8 cellular contexts compared by ENCODE assay signal in genomic region chr12:101280006-101280505, GRCh38. TPM values are rescaled to one million over a fixed set of nuclear protein-coding genes. Genes with fewer than 3 reads are reported as not detected.
A peak's percentile ranks its signal among the peaks of the same experiment; 100 is the strongest.
DNase-seq lines count a peak whose midpoint lies in the region; ATAC-seq and TF ChIP-seq lines count a peak whose summit lies in the region.

Gene UTP20, plus strand, starts transcription at chr12:101280105. Its CDS starts 178 bp downstream, at chr12:101280283.

- peak; percentile 99 for ATAC-seq in GM21526 (IDR thresholded peaks at IDR 0.05; ENCODE audit: low FRiP score, unreplicated experiment)

- H3K79me2 ChIP-seq in OCI-LY7 (ENCODE audit: insufficient read depth, low read depth, low read length) = peaks cover 25% of the 10 kb centered on the region

- H3K27me3 ChIP-seq in mononuclear cell (ENCODE audit: insufficient read depth, low read length) = peaks cover 19% of the 10 kb centered on the region

- H4K20me1 ChIP-seq in OCI-LY7 (ENCODE audit: insufficient read depth, low read length) = no peaks in the 10 kb centered on the region

- no peaks in the 10 kb centered on the region for H3K9me2 ChIP-seq in OCI-LY7 (ENCODE audit: insufficient read depth, low read length)

- no TSS peak for BruUV-seq in OCI-LY7 (replicated peaks; lab: Mats Ljungman, UMichigan)

- POLR2A ChIA-PET in OCI-LY7 (lab: Charles Lee) = interaction anchor here (0.5 to 1.1 kb wide), 3 partner anchors 10 to 145 kb away, joined by 3 read pairs; no protein-coding TSS in a partner anchor

- intact Hi-C loops in OCI-LY7 (cut with micrococcal nuclease; ENCODE audit: unreplicated experiment) = no loop called here

- peaks cover 4% of the 10 kb centered on the region for H3K4me1 ChIP-seq in OCI-LY7 (ENCODE audit: insufficient read depth, low read length, poor library complexity, severe bottlenecking)
- peaks cover 12% of the 10 kb centered on the region for H3K4me1 ChIP-seq in mononuclear cell (ENCODE audit: insufficient read depth, low read length)

- DNase-seq in DMS 273 (lab: John Stamatoyannopoulos, UW; ENCODE audit: unreplicated experiment) (peak; percentile 93), HuH-7 (ENCODE audit: low spot score) (peak; percentile 61), OCI-LY7 (ENCODE audit: low spot score) (peak; percentile 92), epidermal melanocyte (ENCODE audit: insufficient read length, low spot score) (peak; percentile 89)
- peak; percentile 96 for DNase-seq in activated CD8-positive, alpha-beta memory T cell treated with anti-CD3 and anti-CD28 coated beads, Interleukin-2, amount 50 U/mL, for 48 hours
- peak; percentile 85 to 89 for DNase-seq in stimulated activated CD8-positive, alpha-beta memory T cell treated with anti-CD3 and anti-CD28 coated beads, Interleukin-2, amount 100 ng/mL, for 48 hours (ENCODE audit: low read depth in 2 of 2)

- peak within 1 kb of the TSS; percentile 98 for H3K4me2 ChIP-seq in OCI-LY7 (ENCODE audit: low read length)

- CTCF ChIA-PET in OCI-LY7 (lab: Charles Lee; ENCODE audit: unreplicated experiment) = interaction anchor here (0.9 kb wide), 1 partner anchor 36 kb away, joined by 3 read pairs; no protein-coding TSS in a partner anchor

- peaks cover 30% of the 10 kb centered on the region for H3K36me3 ChIP-seq in OCI-LY7 (ENCODE audit: insufficient read depth, low read length)

- peak within 1 kb of the TSS; percentile 93 for H3K4me3 ChIP-seq in OCI-LY7 (ENCODE audit: low read depth, low read length, poor library complexity, severe bottlenecking)
- peak within 1 kb of the TSS; percentile 89 for H3K4me3 ChIP-seq in mononuclear cell (ENCODE audit: low read length)

- H3K27ac ChIP-seq in OCI-LY7 (ENCODE audit: low read depth, low read length, poor library complexity, severe bottlenecking) = peak within 1 kb of the TSS; percentile 17

- no peak for TF ChIP-seq CTCF in OCI-LY7 (conservative IDR thresholded peaks at IDR 0.05; ENCODE audit: low read length)

- peak within 1 kb of the TSS; percentile 96 for H2AFZ ChIP-seq in OCI-LY7 (ENCODE audit: low read length)

- H3K9me3 ChIP-seq in OCI-LY7 (ENCODE audit: low read length) (no peaks in the 10 kb centered on the region), mononuclear cell (ENCODE audit: low read depth, low read length) (no peaks in the 10 kb centered on the region)

RNA-seq across cellular contexts. Expression of gene UTP20, which starts in this region (rescaled TPM):
- total RNA-seq in OCI-LY7 (2014; rRNA removed; shearing (Covaris generic)) = 14.5 and 15.7 TPM in 2 replicates
- total RNA-seq in OCI-LY7 (2022) (17.5 and 21.4 TPM in 2 replicates), mononuclear cell (12.5 TPM)

Comparison
In these comparisons a context has a peak if more than half of its experiments do, and no peak if none do; other contexts are left out.
1. Peak in every context shown above with its lines: DNase-seq, ATAC-seq, H3K4me3 ChIP-seq and H3K27ac ChIP-seq.